29 cellular contexts compared by ENCODE assay signal in the genomic region with DNA sequence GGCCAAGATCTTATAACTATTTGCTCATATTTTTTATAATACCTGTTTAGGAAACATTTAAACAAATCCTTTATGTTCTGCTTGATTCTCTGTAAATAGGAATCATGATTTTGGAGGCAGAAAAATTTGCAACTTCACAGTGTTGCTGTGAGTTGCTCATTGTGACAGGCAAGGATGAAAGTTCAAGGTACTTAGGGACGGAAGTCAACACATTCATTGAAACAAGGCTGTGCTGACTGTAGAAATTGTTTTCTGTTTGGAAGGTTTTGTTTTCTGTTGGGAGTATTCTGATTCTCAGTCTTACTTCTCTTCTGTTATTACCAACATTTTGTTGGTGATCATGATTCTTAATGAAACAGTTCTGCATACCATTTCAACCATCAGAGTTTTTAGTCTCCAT.
"Had no signal": no experiment of that assay in that cellular context is flagged by ENCODE, and none has a peak within 500 bp of the region (broad histone marks: within the 10 kb centered on the region; RNA-seq: fewer than 3 reads in every experiment).

No MANE protein-coding gene starts in this region.

- ATAC-seq: effector memory CD8-positive, alpha-beta T cell; esophagus mucosa; foreskin keratinocyte; gastrocnemius medialis; gastroesophageal sphincter; heart left ventricle; heart right ventricle had no signal

- H3K4me1 ChIP-seq: colonic mucosa, esophagus muscularis mucosa, esophagus squamous epithelium, foreskin keratinocyte, gastrocnemius medialis, gastroesophageal sphincter, heart left ventricle, heart right ventricle had no signal

- H3K27me3 Mint-ChIP-seq: dendritic cell treated with granulocyte-macrophage colony-stimulating factor and Interleukin-4, amounts not matched to agents 40 ng/mL and 50 ng/mL, for 4 days; effector memory CD8-positive, alpha-beta T cell had no signal

- DNase-seq: colonic mucosa; cortex of kidney; dermis blood vessel endothelial cell; dorsolateral prefrontal cortex; effector CD4-positive, alpha-beta T cell; effector CD8-positive, alpha-beta T cell; effector memory CD4-positive, alpha-beta T cell; effector memory CD8-positive, alpha-beta T cell; endodermal cell; erythroblast; esophagus squamous epithelium; foreskin fibroblast; foreskin keratinocyte; foreskin melanocyte; gastrocnemius medialis; glutamatergic neuron; head of caudate nucleus; heart left ventricle; heart right ventricle had no signal

- H3K36me3 ChIP-seq: colonic mucosa, esophagus muscularis mucosa, esophagus squamous epithelium, gastrocnemius medialis, gastroesophageal sphincter, heart left ventricle, heart right ventricle had no signal

- H3K27ac ChIP-seq: colonic mucosa, coronary artery, dorsolateral prefrontal cortex, epithelial cell of prostate, esophagus muscularis mucosa, esophagus squamous epithelium, foreskin keratinocyte, gastrocnemius medialis, gastroesophageal sphincter, heart left ventricle, heart right ventricle had no signal

- H3K4me3 ChIP-seq: colonic mucosa, coronary artery, dorsolateral prefrontal cortex, esophagus muscularis mucosa, esophagus squamous epithelium, gastrocnemius medialis, gastroesophageal sphincter, heart left ventricle, heart right ventricle had no signal

- H3K4me3 Mint-ChIP-seq: dendritic cell treated with granulocyte-macrophage colony-stimulating factor and Interleukin-4, amounts not matched to agents 40 ng/mL and 50 ng/mL, for 4 days; effector memory CD8-positive, alpha-beta T cell; endodermal cell had no signal

- H3K27ac Mint-ChIP-seq: dendritic cell treated with granulocyte-macrophage colony-stimulating factor and Interleukin-4, amounts not matched to agents 40 ng/mL and 50 ng/mL, for 4 days; effector memory CD8-positive, alpha-beta T cell; endodermal cell had no signal

- H3K27me3 ChIP-seq: colonic mucosa, dorsolateral prefrontal cortex, esophagus muscularis mucosa, esophagus squamous epithelium, foreskin keratinocyte, gastrocnemius medialis, gastroesophageal sphincter, heart left ventricle, heart right ventricle had no signal

- FAIRE-seq: colon, endometrium, endothelial cell of umbilical vein, frontal cortex had no signal

- H3K4me1 Mint-ChIP-seq: endodermal cell had no signal

- H3K9me3 ChIP-seq: colonic mucosa had no signal
